12 cellular contexts compared by ENCODE assay signal in genomic region chr11:33721291-33721840, GRCh38. TPM values are rescaled to one million over a fixed set of nuclear protein-coding genes. Genes with fewer than 3 reads are reported as not detected.
DNase-seq lines count a peak whose midpoint lies in the region; ATAC-seq, FAIRE-seq and TF ChIP-seq lines count a peak whose summit lies in the region.
"Had no signal": no experiment of that assay in that cellular context is flagged by ENCODE, and none has a peak within 500 bp of the region (broad histone marks: within the 10 kb centered on the region; RNA-seq: fewer than 3 reads in every experiment).

No MANE protein-coding gene starts in this region.

- no peaks in the 10 kb centered on the region for H3K27me3 ChIP-seq in mammary epithelial cell (ENCODE audit: insufficient read depth, low read length)

- in situ Hi-C loops in mammary epithelial cell (cut with MboI; ENCODE audit: low sequenced_read_pairs in 2 of 2), result no loop called here

- H3K4me3 ChIP-seq in A549 (no peak overlapping the region), mammary epithelial cell (replicated peaks in 1 of 3; ENCODE audit: insufficient read depth in 1 of 3, low read depth in 2 of 3, low read length in 3 of 3) (no peak overlapping the region), mucosa of descending colon (no peak overlapping the region)

- H3K4me1 Mint-ChIP-seq in HFFc6 (ENCODE audit: low read depth), result peaks cover 84% of the 10 kb centered on the region

- WGBS in A549 (ENCODE audit: missing lambda C conversion rate), result 67% methylated on average over 4 of the region's 4 CpGs
- 62% methylated on average over 4 of the region's 4 CpGs for WGBS in mammary epithelial cell (ENCODE audit: low coverage, missing lambda C conversion rate)

- intact Hi-C loops in mammary epithelial cell (cut with micrococcal nuclease) (no loop called here), mucosa of descending colon (cut with DNase I, micrococcal nuclease) (no loop called here)

- TF ChIP-seq EP300 in A549 (IDR thresholded peaks at IDR 0.05), result no peak

- no peaks in the 10 kb centered on the region for H3K9me3 ChIP-seq in A549
- no peaks in the 10 kb centered on the region for H3K9me3 ChIP-seq in mammary epithelial cell (replicated peaks; ENCODE audit: insufficient read depth, low read length)
- no peaks in the 10 kb centered on the region for H3K9me3 ChIP-seq in mucosa of descending colon

- peak overlapping the region; percentile 39 for H3K9ac ChIP-seq in mammary epithelial cell (ENCODE audit: insufficient read depth, low read length)

- H3K79me2 ChIP-seq in mammary epithelial cell (ENCODE audit: insufficient read depth, low read length), result peaks cover 99% of the 10 kb centered on the region

- ATAC-seq in A549 (no peak), mucosa of descending colon (peak; percentile 32), GM18520 (IDR thresholded peaks at IDR 0.05; ENCODE audit: unreplicated experiment) (no peak), GM21515 (IDR thresholded peaks at IDR 0.05; ENCODE audit: unreplicated experiment) (no peak)

- DNase-seq in A549 (ENCODE audit: low read depth in 1 of 2, low spot score in 1 of 2) (no peak), HFFc6 (peak; percentile 55), mammary epithelial cell (peak; percentile 77), mucosa of descending colon (no peak), GM19239 (ENCODE audit: insufficient read length, low spot score) (no peak), SKM-1 (lab: John Stamatoyannopoulos, UW; ENCODE audit: unreplicated experiment) (no peak)
- DNase-seq: stimulated activated CD4-positive, alpha-beta T cell treated with anti-CD3 and anti-CD28 coated beads, Interleukin-4, amount 100 ng/mL, for 24 hours had no signal

- H3K9me3 Mint-ChIP-seq in HFFc6, result no peaks in the 10 kb centered on the region
- H3K9me3 Mint-ChIP-seq: memory B cell had no signal

- POLR2A ChIA-PET in A549 (lab: Yijun Ruan, JAX), result no interaction called here

- peak overlapping the region; percentile 97 for H3K27ac Mint-ChIP-seq in HFFc6
- H3K27ac Mint-ChIP-seq: memory B cell had no signal

- TF ChIP-seq RAD21 in A549 (conservative IDR thresholded peaks at IDR 0.05 in 1 of 2, IDR thresholded peaks at IDR 0.05 in 1 of 2), result no peak

- H3K27ac ChIP-seq in A549, result peak overlapping the region; percentile 80 to 90; a peak in 5 of 6 replicates
- peak overlapping the region; percentile 94 for H3K27ac ChIP-seq in mammary epithelial cell (ENCODE audit: insufficient read depth, low read depth, low read length)

- dilution Hi-C loops in mammary epithelial cell (cut with HindIII; ENCODE audit: low sequenced_read_pairs), result no loop called here

- no peaks in the 10 kb centered on the region for H4K20me1 ChIP-seq in mammary epithelial cell (ENCODE audit: insufficient read depth, low read length)

- H3K36me3 ChIP-seq in mammary epithelial cell (ENCODE audit: insufficient read depth, low read length) (peaks cover 47% of the 10 kb centered on the region), mucosa of descending colon (ENCODE audit: low read depth) (no peaks in the 10 kb centered on the region)

- H3K4me1 ChIP-seq in A549, result peaks cover 71% of the 10 kb centered on the region
- peaks cover 88% of the 10 kb centered on the region for H3K4me1 ChIP-seq in mammary epithelial cell (ENCODE audit: insufficient read depth, low read length)
- peaks cover 14% of the 10 kb centered on the region for H3K4me1 ChIP-seq in mucosa of descending colon (ENCODE audit: low read depth)

- CTCF ChIA-PET in A549 (lab: Yijun Ruan, JAX), result interaction anchor here (0.6 to 3.3 kb wide), 4 partner anchors 13 to 39 kb away, joined by 3 to 16 read pairs (median 5); no protein-coding TSS in a partner anchor
- CTCF ChIA-PET in mammary epithelial cell (lab: Charles Lee; ENCODE audit: low non-redundant PET), result no interaction called here

- H2AFZ ChIP-seq in mammary epithelial cell (ENCODE audit: low read depth, low read length), result no peak overlapping the region

- FAIRE-seq in A549 (lab: Jason Lieb, UNC), result no peak
- no peak for FAIRE-seq in GM19239 (lab: Jason Lieb, UNC)

- no peak for TF ChIP-seq POLR2A in A549 (IDR thresholded peaks at IDR 0.05; ENCODE audit: low read length)

- H3K4me3 Mint-ChIP-seq in HFFc6, result peak overlapping the region; percentile 84
- H3K4me3 Mint-ChIP-seq: memory B cell had no signal

- BruUV-seq in mammary epithelial cell (replicated peaks; lab: Mats Ljungman, UMichigan), result TSS peak; percentile 1

- TF ChIP-seq CTCF in A549 (IDR thresholded peaks at IDR 0.05) (no peak), HFFc6 (IDR thresholded peaks at IDR 0.05) (no peak), mammary epithelial cell (conservative IDR thresholded peaks at IDR 0.05 in 1 of 2, IDR thresholded peaks at IDR 0.05 in 1 of 2; ENCODE audit: extremely low read depth in 1 of 2, insufficient read depth in 1 of 2, low read depth in 1 of 2, low read length in 2 of 2) (no peak), mucosa of descending colon (IDR thresholded peaks at IDR 0.05) (no peak)

- peak overlapping the region; percentile 84 for H3K4me2 ChIP-seq in A549
- no peak overlapping the region for H3K4me2 ChIP-seq in mammary epithelial cell (ENCODE audit: insufficient read depth, low read depth, low read length)

- peaks cover 5% of the 10 kb centered on the region for H3K27me3 Mint-ChIP-seq in HFFc6 (ENCODE audit: insufficient read depth)
- H3K27me3 Mint-ChIP-seq: memory B cell had no signal

- H3K36me3 Mint-ChIP-seq in HFFc6 (ENCODE audit: low read depth), result peaks cover 39% of the 10 kb centered on the region

TF ChIP-seq in A549, 52 proteins besides CTCF, POLR2A, EP300 and RAD21 (continues in another document):
- no peak for TF ChIP-seq CHD4 (IDR thresholded peaks at IDR 0.05; ENCODE audit: borderline replicate concordance)
- TF ChIP-seq ESRRA (IDR thresholded peaks at IDR 0.05; ENCODE audit: borderline replicate concordance, low read length), result no peak
- TF ChIP-seq CBX8 (IDR thresholded peaks at IDR 0.05), result no peak
- TF ChIP-seq KDM1A (IDR thresholded peaks at IDR 0.05; ENCODE audit: low read depth), result no peak
- no peak for TF ChIP-seq JUNB (IDR thresholded peaks at IDR 0.05)
- TF ChIP-seq KDM5A (IDR thresholded peaks at IDR 0.05), result no peak
- no peak for TF ChIP-seq RNF2 (IDR thresholded peaks at IDR 0.05; ENCODE audit: borderline replicate concordance, low read depth)
- TF ChIP-seq ZNF302 (CRISPR knock-in tag; IDR thresholded peaks at IDR 0.05), result no peak
- TF ChIP-seq, protein P1, sequence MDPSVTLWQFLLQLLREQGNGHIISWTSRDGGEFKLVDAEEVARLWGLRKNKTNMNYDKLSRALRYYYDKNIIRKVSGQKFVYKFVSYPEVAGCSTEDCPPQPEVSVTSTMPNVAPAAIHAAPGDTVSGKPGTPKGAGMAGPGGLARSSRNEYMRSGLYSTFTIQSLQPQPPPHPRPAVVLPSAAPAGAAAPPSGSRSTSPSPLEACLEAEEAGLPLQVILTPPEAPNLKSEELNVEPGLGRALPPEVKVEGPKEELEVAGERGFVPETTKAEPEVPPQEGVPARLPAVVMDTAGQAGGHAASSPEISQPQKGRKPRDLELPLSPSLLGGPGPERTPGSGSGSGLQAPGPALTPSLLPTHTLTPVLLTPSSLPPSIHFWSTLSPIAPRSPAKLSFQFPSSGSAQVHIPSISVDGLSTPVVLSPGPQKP (IDR thresholded peaks at IDR 0.05; ENCODE audit: low read depth, low read length), result no peak

RNA-seq across cellular contexts. Expression of gene CD59, which starts 14.9 kb away (rescaled TPM):
- polyA plus RNA-seq in A549 (2011; rRNA removed) (335 and 499 TPM in 2 replicates), A549 (2017; fragmentation: RNase III; extraction: RNeasy Plus Mini Kit Qiagen cat#74134 plus additional on column Dnase treatment) (358 to 439 TPM (median 375 TPM) in 3 replicates), mammary epithelial cell (1,397 TPM)
- polyA plus RNA-seq in A549 (2012; cell fraction: cytosol; rRNA removed), result 214 and 235 TPM in 2 replicates
- polyA plus RNA-seq in A549 (2012; cell fraction: nucleus; rRNA removed), result 88.8 and 160 TPM in 2 replicates
- 189 and 242 TPM in 2 replicates for polyA minus RNA-seq in A549 (2011; rRNA and poly(A)+ RNA removed)
- total RNA-seq in HFFc6 (2021; fragmentation: NEBNext Ultra II Directional; extraction: Animal tissue kit (Norgen Biotek cat#: 25700)), result 1,000 to 10,000 TPM; 1,095 to 1,408 (median 1,232) TPM
- total RNA-seq in mammary epithelial cell (1,000 to 10,000 TPM; 1,038 to 1,326 TPM), mucosa of descending colon (100 to 1,000 TPM; 317 to 382 (median 381) TPM)
- polyA minus RNA-seq in mammary epithelial cell, result 796 TPM

RNA-seq across cellular contexts. Expression of gene C11orf91, which starts 20.7 kb away (rescaled TPM):
- polyA plus RNA-seq in A549 (2011; rRNA removed) (0.42 TPM in 1 of 2 replicates, not detected in the other), A549 (2017; fragmentation: RNase III; extraction: RNeasy Plus Mini Kit Qiagen cat#74134 plus additional on column Dnase treatment) (0.15 to 0.34 TPM in 2 of 3 replicates, not detected in the other), mammary epithelial cell (0.08 TPM)
- 0.05 TPM in 2 replicates for polyA plus RNA-seq in A549 (2012; cell fraction: cytosol; rRNA removed)
- 0.40 and 4.8 TPM in 2 replicates for polyA plus RNA-seq in A549 (2012; cell fraction: nucleus; rRNA removed)
- polyA minus RNA-seq in A549 (2011; rRNA and poly(A)+ RNA removed), result not detected in 2 replicates
- total RNA-seq in HFFc6 (2021; fragmentation: NEBNext Ultra II Directional; extraction: Animal tissue kit (Norgen Biotek cat#: 25700)), result under 1 TPM in 4 of 6 experiments, not detected in 2; 0.59 to 0.65 (median 0.60) TPM
- total RNA-seq in mammary epithelial cell (1 to 10 TPM in 1 of 2 donors, not detected in 1; 7.6 TPM), mucosa of descending colon (under 1 TPM; 0.51 to 0.70 (median 0.58) TPM)
- not detected for polyA minus RNA-seq in mammary epithelial cell
- total RNA-seq: activated CD8-positive, alpha-beta memory T cell treated with anti-CD3 and anti-CD28 coated beads for 36 hours; dermis microvascular lymphatic vessel endothelial cell had no signal

RNA-seq across cellular contexts. Expression of gene FBXO3, which starts 53.0 kb away (rescaled TPM):
- polyA plus RNA-seq in A549 (2011; rRNA removed) (38.1 and 42.6 TPM in 2 replicates), A549 (2017; fragmentation: RNase III; extraction: RNeasy Plus Mini Kit Qiagen cat#74134 plus additional on column Dnase treatment) (21.1 to 23.0 TPM (median 22.5 TPM) in 3 replicates), mammary epithelial cell (33.0 TPM)
- polyA plus RNA-seq in A549 (2012; cell fraction: cytosol; rRNA removed), result 11.2 and 14.2 TPM in 2 replicates
- 6.9 and 10.0 TPM in 2 replicates for polyA plus RNA-seq in A549 (2012; cell fraction: nucleus; rRNA removed)
- 22.0 and 22.9 TPM in 2 replicates for polyA minus RNA-seq in A549 (2011; rRNA and poly(A)+ RNA removed)
- 10 to 100 TPM; 25.3 to 30.0 (median 27.3) TPM for total RNA-seq in HFFc6 (2021; fragmentation: NEBNext Ultra II Directional; extraction: Animal tissue kit (Norgen Biotek cat#: 25700))
- total RNA-seq in mammary epithelial cell (10 to 100 TPM; 27.6 to 44.8 TPM), mucosa of descending colon (10 to 100 TPM; 27.3 to 36.0 (median 34.5) TPM)
- polyA minus RNA-seq in mammary epithelial cell, result 44.2 TPM

Comparison
In these comparisons a context has a peak if more than half of its experiments do, and no peak if none do; other contexts are left out.
1. DNase-seq: peak in HFFc6 (single experiment) and mammary epithelial cell (single experiment); none in A549 (0 of 2), mucosa of descending colon (0 of 3), GM19239 (single experiment) and SKM-1 (single experiment).